In the genomic region with DNA sequence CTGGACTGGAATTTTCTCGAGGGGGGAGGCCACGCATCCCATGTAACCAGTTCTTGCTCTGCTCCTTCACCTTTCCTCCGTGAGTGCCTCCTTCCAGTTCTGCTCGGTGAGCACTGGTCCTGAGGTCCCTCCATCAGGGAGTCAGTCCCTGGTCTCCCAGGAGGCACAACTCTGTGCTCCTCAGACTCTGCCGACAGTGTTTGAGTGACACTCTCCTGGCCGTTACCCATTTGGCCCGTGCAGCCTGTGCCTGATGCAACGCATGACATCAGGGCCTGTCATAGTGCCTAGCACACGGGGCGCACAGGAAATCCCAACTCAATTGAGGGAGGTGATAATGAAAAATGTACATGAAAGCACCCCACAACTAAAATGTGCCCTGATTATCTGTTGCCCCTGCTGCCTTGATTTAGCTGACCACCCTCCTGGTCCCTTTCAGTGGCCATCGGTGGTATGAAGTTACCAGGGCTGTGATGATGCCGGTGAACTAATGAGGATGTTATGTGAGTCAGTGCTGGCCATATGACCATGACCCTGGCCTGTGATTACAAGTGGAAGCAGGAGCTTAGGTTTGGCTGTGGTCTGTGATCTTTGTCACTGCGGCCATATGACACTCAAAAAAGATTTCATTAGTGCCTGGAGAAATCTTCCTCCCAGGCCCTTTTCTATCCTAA, we compare ENCODE assay signal across 1 cellular context.
TF ChIP-seq lines count a peak whose summit lies in the region.

No MANE protein-coding gene starts in this region.

TF ChIP-seq in GM12878, 131 proteins besides CTCF, POLR2A, EP300 and RAD21 (continued from another document):
- no peak for TF ChIP-seq SIN3A (IDR thresholded peaks at IDR 0.05; ENCODE audit: low read depth, low read length)
- TF ChIP-seq YY1 (IDR thresholded peaks at IDR 0.05; ENCODE audit: low read depth, low read length): no peak
- no peak for TF ChIP-seq IKZF1 (conservative IDR thresholded peaks at IDR 0.05)
- no peak for TF ChIP-seq MEF2A (IDR thresholded peaks at IDR 0.05; ENCODE audit: insufficient read depth, low read depth, low read length)
- TF ChIP-seq POU2F2 (IDR thresholded peaks at IDR 0.05; ENCODE audit: borderline replicate concordance, low read depth, low read length): no peak
- TF ChIP-seq WRNIP1 (IDR thresholded peaks at IDR 0.05; ENCODE audit: borderline replicate concordance, low read depth, low read length): no peak
- no peak for TF ChIP-seq ZNF592 (IDR thresholded peaks at IDR 0.05)
- no peak for TF ChIP-seq CBFB (IDR thresholded peaks at IDR 0.05; ENCODE audit: low read depth)
- TF ChIP-seq, protein P1, sequence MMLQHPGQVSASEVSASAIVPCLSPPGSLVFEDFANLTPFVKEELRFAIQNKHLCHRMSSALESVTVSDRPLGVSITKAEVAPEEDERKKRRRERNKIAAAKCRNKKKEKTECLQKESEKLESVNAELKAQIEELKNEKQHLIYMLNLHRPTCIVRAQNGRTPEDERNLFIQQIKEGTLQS (IDR thresholded peaks at IDR 0.05; ENCODE audit: borderline replicate concordance, extremely low read depth, low read depth, low read length): no peak
- no peak for TF ChIP-seq RUNX3 (IDR thresholded peaks at IDR 0.05; ENCODE audit: low read length)
